35 cellular contexts compared by ENCODE assay signal in the genomic region with DNA sequence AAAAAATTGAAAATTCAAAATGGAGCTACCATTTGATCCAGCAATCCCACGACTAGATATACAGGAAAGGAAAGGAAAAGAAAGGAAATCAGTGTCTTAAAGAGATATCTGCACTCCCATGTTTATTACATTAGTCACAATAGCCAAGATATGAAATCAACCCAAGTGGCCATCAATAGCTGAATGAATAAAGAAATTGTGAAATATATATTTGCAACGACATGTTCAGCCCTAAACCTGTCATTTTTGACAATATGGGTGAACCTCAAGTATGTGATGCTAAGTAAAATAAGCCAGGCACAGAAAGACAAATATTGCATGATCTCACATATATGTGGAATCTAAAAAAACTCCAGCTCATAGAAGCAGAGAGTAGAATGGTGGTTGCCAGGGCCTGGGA.
"Had no signal": no experiment of that assay in that cellular context is flagged by ENCODE, and none has a peak within 500 bp of the region (broad histone marks: within the 10 kb centered on the region; RNA-seq: fewer than 3 reads in every experiment).

No MANE protein-coding gene starts in this region.

- DNase-seq: activated B cell treated with CpG ODN at 0.5 μM for 24 hours; activated CD4-positive, alpha-beta memory T cell treated with anti-CD3 and anti-CD28 coated beads for 36 hours; activated CD4-positive, alpha-beta T cell treated with anti-CD3 and anti-CD28 coated beads for 4 hours; activated CD4-positive, alpha-beta T cell treated with anti-CD3 and anti-CD28 coated beads, Interleukin-2, amount 10 ng/mL, durations not matched to agents 24 days and 14 days; activated CD4-positive, alpha-beta T cell treated with anti-CD3 and anti-CD28 coated beads, Interleukin-2, amount 50 U/mL, for 1 hour; activated CD4-positive, alpha-beta T cell treated with anti-CD3 and anti-CD28 coated beads, Interleukin-2, amount 50 U/mL, for 4 hours; activated CD4-positive, CD25-positive, alpha-beta regulatory T cell treated with anti-CD3 and anti-CD28 coated beads, Interleukin-2, amount 50 U/mL, for 72 hours; activated CD8-positive, alpha-beta memory T cell treated with anti-CD3 and anti-CD28 coated beads, Interleukin-2, amount 50 U/mL, for 4 hours; activated CD8-positive, alpha-beta T cell treated with anti-CD3 and anti-CD28 coated beads for 36 hours; activated effector memory CD4-positive, alpha-beta T cell treated with anti-CD3 and anti-CD28 coated beads, Interleukin-2, amount 50 U/mL, for 16 hours; activated gamma-delta T cell treated with Interleukin-2 at 50 U/mL for 16 hours; activated naive CD4-positive, alpha-beta T cell; activated naive CD4-positive, alpha-beta T cell treated with anti-CD3 and anti-CD28 coated beads for 36 hours; activated naive CD4-positive, alpha-beta T cell treated with anti-CD3 and anti-CD28 coated beads, Interleukin-2, amount 50 U/mL, for 16 hours; activated naive CD8-positive, alpha-beta T cell treated with anti-CD3 and anti-CD28 coated beads for 36 hours; activated T-cell treated with anti-CD3 and anti-CD28 coated beads for 4 hours; activated T-cell treated with anti-CD3 and anti-CD28 coated beads, Interleukin-2, amount 50 U/mL, for 1 hour; activated T-cell treated with anti-CD3 and anti-CD28 coated beads, Interleukin-2, amount 50 U/mL, for 4 hours; activated T-cell treated with anti-CD3 and anti-CD28 coated beads, Interleukin-2, amount 50 U/mL, for 72 hours; adrenal gland; amygdala; anterior cingulate cortex; central memory CD4-positive, alpha-beta T cell; T-helper 1 cell; T-helper 2 cell; T-helper 9 cell had no signal

- H3K4me3 Mint-ChIP-seq: activated B cell treated with CpG ODN at 0.5 μM for 24 hours; activated CD4-positive, alpha-beta memory T cell treated with anti-CD3 and anti-CD28 coated beads for 36 hours; activated CD8-positive, alpha-beta T cell treated with anti-CD3 and anti-CD28 coated beads for 36 hours; activated naive CD4-positive, alpha-beta T cell treated with anti-CD3 and anti-CD28 coated beads for 36 hours; activated naive CD8-positive, alpha-beta T cell treated with anti-CD3 and anti-CD28 coated beads for 36 hours; activated T-cell treated with anti-CD3 and anti-CD28 coated beads, Interleukin-2, amount 50 U/mL, for 4 hours; activated T-helper 17 cell treated with anti-CD3 and anti-CD28 coated beads, Interleukin-2, amount 50 U/mL, for 72 hours; brain; T-helper 1 cell treated with Interleukin-12 subunit alpha and Interleukin-12 subunit beta and Interleukin-4 antibody, amounts not matched to agents 30 μg/mL and 1 μg/mL, for 36 hours had no signal

- H3K27ac ChIP-seq: adrenal gland, ascending aorta, VCaP had no signal

- H3K27me3 ChIP-seq: adrenal gland, ascending aorta had no signal

- H3K36me3 ChIP-seq: adrenal gland, ascending aorta had no signal

- H3K4me1 Mint-ChIP-seq: activated T-helper 17 cell treated with anti-CD3 and anti-CD28 coated beads, Interleukin-2, amount 50 U/mL, for 72 hours; brain had no signal

- H3K27ac Mint-ChIP-seq: activated B cell treated with CpG ODN at 0.5 μM for 24 hours; activated CD4-positive, alpha-beta memory T cell treated with anti-CD3 and anti-CD28 coated beads for 36 hours; activated CD4-positive, alpha-beta T cell treated with anti-CD3 and anti-CD28 coated beads, Interleukin-2, amount 10 ng/mL, durations not matched to agents 24 days and 14 days; activated CD8-positive, alpha-beta T cell treated with anti-CD3 and anti-CD28 coated beads for 36 hours; activated naive CD4-positive, alpha-beta T cell treated with anti-CD3 and anti-CD28 coated beads for 36 hours; activated naive CD4-positive, alpha-beta T cell treated with anti-CD3 and anti-CD28 coated beads, Interleukin-2, amount 50 U/mL, for 72 hours; activated naive CD8-positive, alpha-beta T cell treated with anti-CD3 and anti-CD28 coated beads for 36 hours; activated T-helper 1 cell treated with anti-CD3 and anti-CD28 coated beads, Interleukin-12 subunit alpha, Interleukin-12 subunit beta, Interleukin-2, Interleukin-4 antibody, amounts not matched to agents 30 ng/mL and 10 ng/mL and 1 ng/mL, durations not matched to agents 14 hours and 24 hours and 36 hours; activated T-helper 17 cell treated with anti-CD3 and anti-CD28 coated beads, Interleukin-2, amount 50 U/mL, for 72 hours; brain; T-helper 1 cell treated with Interleukin-12 subunit alpha and Interleukin-12 subunit beta and Interleukin-4 antibody, amounts not matched to agents 30 μg/mL and 1 μg/mL, for 36 hours; T-helper 2 cell treated with Interferon-gamma antibody and Interleukin-4, amounts not matched to agents 5 μg/mL and 100 μg/mL, for 36 hours had no signal

- ATAC-seq: activated CD8-positive, alpha-beta T cell treated with anti-CD3 and anti-CD28 coated beads for 36 hours; activated naive CD4-positive, alpha-beta T cell treated with anti-CD3 and anti-CD28 coated beads, Interleukin-2, amount 50 U/mL, for 72 hours; activated T-cell treated with anti-CD3 and anti-CD28 coated beads, Interleukin-2, amount 50 U/mL, for 4 hours; activated T-cell treated with anti-CD3 and anti-CD28 coated beads, Interleukin-2, amount 50 U/mL, for 72 hours; activated T-helper 17 cell treated with anti-CD3 and anti-CD28 coated beads, Interleukin-2, amount 50 U/mL, for 72 hours had no signal

- H3K36me3 Mint-ChIP-seq: activated CD4-positive, alpha-beta memory T cell treated with anti-CD3 and anti-CD28 coated beads for 36 hours; activated naive CD4-positive, alpha-beta T cell treated with anti-CD3 and anti-CD28 coated beads, Interleukin-2, amount 50 U/mL, for 72 hours; activated naive CD8-positive, alpha-beta T cell treated with anti-CD3 and anti-CD28 coated beads for 36 hours; brain had no signal

- H3K9me3 Mint-ChIP-seq: activated B cell treated with CpG ODN at 0.5 μM for 24 hours; activated CD8-positive, alpha-beta T cell treated with anti-CD3 and anti-CD28 coated beads for 36 hours; activated naive CD4-positive, alpha-beta T cell treated with anti-CD3 and anti-CD28 coated beads for 36 hours; activated naive CD4-positive, alpha-beta T cell treated with anti-CD3 and anti-CD28 coated beads, Interleukin-2, amount 50 U/mL, for 72 hours; activated T-cell treated with anti-CD3 and anti-CD28 coated beads, Interleukin-2, amount 50 U/mL, for 4 hours; activated T-cell treated with anti-CD3 and anti-CD28 coated beads, Interleukin-2, amount 50 U/mL, for 72 hours; activated T-helper 1 cell treated with anti-CD3 and anti-CD28 coated beads, Interleukin-12 subunit alpha, Interleukin-12 subunit beta, Interleukin-2, Interleukin-4 antibody, amounts not matched to agents 30 ng/mL and 10 ng/mL and 1 ng/mL, durations not matched to agents 14 hours and 24 hours and 36 hours; T-helper 2 cell treated with Interferon-gamma antibody and Interleukin-4, amounts not matched to agents 5 μg/mL and 100 μg/mL, for 36 hours had no signal

- H3K27me3 Mint-ChIP-seq: activated B cell treated with CpG ODN at 0.5 μM for 24 hours had no signal

- H3K4me3 ChIP-seq: adrenal gland, ascending aorta had no signal

- FAIRE-seq: TTC549 had no signal
